Comparison of ENCODE assay signal across 10 cellular contexts in genomic region chr2:75416420-75417342, GRCh38.
DNase-seq lines count a peak whose midpoint lies in the region; ATAC-seq and TF ChIP-seq lines count a peak whose summit lies in the region.
"Had no signal": no experiment of that assay in that cellular context is flagged by ENCODE, and none has a peak within 500 bp of the region (broad histone marks: within the 10 kb centered on the region; RNA-seq: fewer than 3 reads in every experiment).

No MANE protein-coding gene starts in this region.

- peak; percentile 84 for ATAC-seq in GM21390 (IDR thresholded peaks at IDR 0.05; ENCODE audit: unreplicated experiment)
- ATAC-seq in HG03521 (IDR thresholded peaks at IDR 0.05; ENCODE audit: unreplicated experiment) = peak; percentile 80

- H3K4me3 ChIP-seq in GM12865 (ENCODE audit: low read depth, low read length) = peak overlapping the region; percentile 61

- TF ChIP-seq CTCF in GM12865 (IDR thresholded peaks at IDR 0.05; ENCODE audit: insufficient read depth, low read depth, low read length, missing control alignments) = no peak

- DNase-seq in GM12865 (ENCODE audit: low read depth) (peak; percentile 67), left kidney (ENCODE audit: low read depth, low spot score) (peak; percentile 19), NCI-H1436 treated with DMSO at 0.1 percent for 48 hours (lab: John Stamatoyannopoulos, UW) (no peak), NCI-H1048 (lab: John Stamatoyannopoulos, UW) (no peak), NCI-H1105 (lab: John Stamatoyannopoulos, UW) (no peak), occipital lobe (lab: John Stamatoyannopoulos, UW) (no peak)
- DNase-seq: SHP77, stomach had no signal

Comparison
In these comparisons a context has a peak if more than half of its experiments do, and no peak if none do; other contexts are left out.
1. DNase-seq: peak in GM12865 (single experiment) and left kidney (single experiment); none in NCI-H1436 treated with DMSO at 0.1 percent for 48 hours (single experiment), NCI-H1048 (single experiment), NCI-H1105 (single experiment) and occipital lobe (single experiment).